In the genomic region with DNA sequence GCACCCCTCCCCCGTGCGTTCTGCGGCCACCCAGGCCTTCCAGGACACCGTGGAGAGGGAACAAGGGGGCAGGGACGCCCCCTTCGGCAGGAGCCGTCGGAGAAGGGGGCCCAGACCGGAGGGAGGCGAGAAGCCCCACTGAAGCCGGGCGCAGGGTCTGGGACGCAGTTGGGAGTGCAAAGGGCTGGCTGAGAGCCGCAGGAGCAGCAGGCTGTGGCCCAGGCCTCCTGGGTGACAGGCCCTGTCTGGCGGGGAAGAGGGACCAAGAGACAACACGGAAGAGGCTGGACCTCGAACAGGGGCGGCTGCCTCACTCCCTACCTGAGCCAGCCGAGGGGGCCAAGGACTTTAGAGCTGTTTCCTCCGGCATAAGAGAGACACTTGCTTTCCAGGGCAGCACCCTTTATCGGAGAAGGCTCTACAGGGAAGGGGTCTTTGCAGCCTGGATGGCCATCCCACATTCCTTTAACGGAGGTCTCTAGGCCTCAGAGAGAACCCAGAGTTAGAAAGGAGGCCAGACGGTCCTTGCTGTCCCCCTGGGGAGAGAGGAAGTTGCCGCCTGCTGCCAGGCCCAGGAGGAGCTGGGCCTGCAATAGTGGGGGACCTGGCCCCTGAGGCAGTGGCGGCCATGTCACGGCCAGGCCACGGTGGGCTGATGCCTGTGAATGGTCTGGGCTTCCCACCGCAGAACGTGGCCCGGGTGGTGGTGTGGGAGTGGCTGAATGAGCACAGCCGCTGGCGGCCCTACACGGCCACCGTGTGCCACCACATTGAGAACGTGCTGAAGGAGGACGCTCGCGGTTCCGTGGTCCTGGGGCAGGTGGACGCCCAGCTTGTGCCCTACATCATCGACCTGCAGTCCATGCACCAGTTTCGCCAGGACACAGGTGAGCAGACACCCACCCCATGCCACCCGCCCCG, we compare ENCODE assay signal across 8 cellular contexts. TPM values are rescaled to one million over a fixed set of nuclear protein-coding genes. Genes with fewer than 3 reads are reported as not detected.
DNase-seq lines count a peak whose midpoint lies in the region; ATAC-seq and TF ChIP-seq lines count a peak whose summit lies in the region.

No MANE protein-coding gene starts in this region.

- H3K27ac Mint-ChIP-seq in progenitor cell of endocrine pancreas: no peak overlapping the region

- no peak overlapping the region for H2AFZ ChIP-seq in OCI-LY1 (ENCODE audit: low read length)

- no peaks in the 10 kb centered on the region for H3K9me2 ChIP-seq in OCI-LY1 (ENCODE audit: low read depth, low read length)

- H3K4me1 Mint-ChIP-seq in progenitor cell of endocrine pancreas (ENCODE audit: low read depth): no peaks in the 10 kb centered on the region

- ATAC-seq in heart left ventricle (no peak), esophagus mucosa (no peak)

- peaks cover 47% of the 10 kb centered on the region for H3K27me3 Mint-ChIP-seq in progenitor cell of endocrine pancreas

- H3K9me3 ChIP-seq in OCI-LY1 (ENCODE audit: low read length) (no peaks in the 10 kb centered on the region), heart left ventricle (no peaks in the 10 kb centered on the region), BE2C (no peaks in the 10 kb centered on the region)

- no peaks in the 10 kb centered on the region for H3K36me3 Mint-ChIP-seq in progenitor cell of endocrine pancreas (ENCODE audit: insufficient read depth)

- H3K27me3 ChIP-seq in OCI-LY1 (ENCODE audit: insufficient read depth, low read length) (no peaks in the 10 kb centered on the region), heart left ventricle (peaks cover 12 to 45% (median 26%) of the 10 kb centered on the region in 9 donors), BE2C (peaks cover 15% of the 10 kb centered on the region)

- no peaks in the 10 kb centered on the region for H4K20me1 ChIP-seq in OCI-LY1 (ENCODE audit: insufficient read depth, low read length)

- peaks cover 68% of the 10 kb centered on the region for H3K79me2 ChIP-seq in OCI-LY1 (ENCODE audit: insufficient read depth, low read length)

- intact Hi-C loops in heart left ventricle (cut with DNase I): no loop called here

- peaks cover 73% of the 10 kb centered on the region for H3K4me1 ChIP-seq in OCI-LY1 (ENCODE audit: insufficient read depth, low read length, severe bottlenecking)
- H3K4me1 ChIP-seq in heart left ventricle: peaks cover 0 to 16% (median 6%) of the 10 kb centered on the region in 12 donors
- peaks cover 7% of the 10 kb centered on the region for H3K4me1 ChIP-seq in BE2C

- H3K4me3 ChIP-seq in OCI-LY1 (ENCODE audit: low read depth, low read length, poor library complexity, severe bottlenecking) (peak overlapping the region; percentile 73), heart left ventricle (peak overlapping the region; percentile 45 to 71 (median 64)), BE2C (ENCODE audit: low read depth, low read length) (no peak overlapping the region)

- H3K36me3 ChIP-seq in OCI-LY1 (ENCODE audit: insufficient read depth, low read length): peaks cover 59% of the 10 kb centered on the region
- no peaks in the 10 kb centered on the region for H3K36me3 ChIP-seq in heart left ventricle
- no peaks in the 10 kb centered on the region for H3K36me3 ChIP-seq in BE2C

- WGBS in heart left ventricle, 4 donors: 55 to 64% (median 58%) methylated on average over 24 to 44 of the region's 44 CpGs

- peak overlapping the region; percentile 85 for H3K9ac ChIP-seq in OCI-LY1 (ENCODE audit: low read length)

- peak overlapping the region; percentile 97 for H3K4me2 ChIP-seq in OCI-LY1 (ENCODE audit: low read length)

- peak; percentile 53 for DNase-seq in G401 (ENCODE audit: low spot score)
- no peak for DNase-seq in heart left ventricle
- DNase-seq in progenitor cell of endocrine pancreas (ENCODE audit: low spot score, unreplicated experiment): no peak
- DNase-seq in Kasumi-1 (lab: John Stamatoyannopoulos, UW): no peak
- no peak for DNase-seq in kidney tubule cell (ENCODE audit: low spot score)
- DNase-seq in BE2C: no peak

- TF ChIP-seq POLR2A in heart left ventricle (IDR thresholded peaks at IDR 0.05): no peak

- H3K27ac ChIP-seq in OCI-LY1 (ENCODE audit: low read depth, low read length, poor library complexity, severe bottlenecking) (peak overlapping the region; percentile 99), heart left ventricle (peak overlapping the region in 4 of 12 donors; percentile 13 to 66 (median 44))

- in situ Hi-C loops in G401 (cut with HindIII; ENCODE audit: low sequenced_read_pairs): loop anchor here (25.0 kb wide), 1 partner anchor 104 kb away; no protein-coding TSS in a partner anchor

- H3K9me3 Mint-ChIP-seq in progenitor cell of endocrine pancreas (ENCODE audit: low read depth): no peaks in the 10 kb centered on the region

- peaks cover 4% of the 10 kb centered on the region for H3F3A ChIP-seq in OCI-LY1 (ENCODE audit: insufficient read depth, low read length)

- TF ChIP-seq CTCF in OCI-LY1 (IDR thresholded peaks at IDR 0.05; ENCODE audit: low read length) (no peak), heart left ventricle (IDR thresholded peaks at IDR 0.05) (no peak), progenitor cell of endocrine pancreas (IDR thresholded peaks at IDR 0.05; ENCODE audit: unreplicated experiment) (no peak), BE2C (IDR thresholded peaks at IDR 0.05; ENCODE audit: low read depth, low read length) (no peak)

- H3K4me3 Mint-ChIP-seq in progenitor cell of endocrine pancreas (ENCODE audit: low read depth): peak overlapping the region; percentile 29

RNA-seq across cellular contexts. Expression of gene DTX1, which starts 1.3 kb away (rescaled TPM):
- total RNA-seq in G401 (2014; rRNA removed; shearing (Covaris generic)): 5.6 and 5.8 TPM in 2 replicates
- total RNA-seq in heart left ventricle: 1 to 10 TPM; 1.2 to 3.2 (median 2.4) TPM
- 1 to 10 TPM in 1 of 2 donors, under 1 TPM in 1; 0.50 to 1.2 TPM for polyA plus RNA-seq in heart left ventricle
- 1.8 TPM in 2 replicates for total RNA-seq in progenitor cell of endocrine pancreas
- 11.9 TPM for polyA plus RNA-seq in BE2C (2012; ENCODE audit: insufficient read depth, insufficient read length, low read depth)
- total RNA-seq in esophagus mucosa: 0.68 TPM
